30 cellular contexts compared by ENCODE assay signal in the genomic region with DNA sequence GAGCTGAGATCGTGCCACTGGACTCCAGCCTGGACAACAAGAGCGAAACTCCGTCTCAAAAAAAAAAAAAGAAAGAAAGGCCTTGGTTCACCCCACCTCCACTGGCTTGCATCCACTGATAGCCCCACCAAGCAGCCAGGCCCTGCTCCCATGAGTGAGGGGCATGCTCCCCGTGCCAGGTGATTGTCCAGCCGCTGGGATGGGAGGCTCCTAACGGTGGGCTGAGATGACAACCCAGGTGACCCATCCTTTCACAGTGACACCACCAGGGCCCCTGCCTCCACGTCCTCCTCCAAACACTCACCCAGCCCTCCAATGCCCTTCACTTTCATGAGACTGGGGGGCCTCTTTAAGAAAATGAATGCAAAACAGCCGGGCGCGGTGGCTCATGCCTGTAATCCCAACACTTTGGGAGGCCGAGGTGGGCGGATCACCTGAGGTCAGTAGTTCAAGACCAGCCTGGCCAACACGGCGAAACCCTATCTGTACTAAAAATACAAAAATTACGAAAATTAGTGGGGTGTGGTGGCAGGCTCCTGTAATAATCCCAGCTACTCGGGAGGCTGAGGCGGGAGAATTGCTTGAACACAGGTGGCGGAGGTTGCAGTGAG. TPM values are rescaled to one million over a fixed set of nuclear protein-coding genes. Genes with fewer than 3 reads are reported as not detected.
DNase-seq lines count a peak whose midpoint lies in the region; ATAC-seq, FAIRE-seq and TF ChIP-seq lines count a peak whose summit lies in the region.
"Had no signal": no experiment of that assay in that cellular context is flagged by ENCODE, and none has a peak within 500 bp of the region (broad histone marks: within the 10 kb centered on the region; RNA-seq: fewer than 3 reads in every experiment).

No MANE protein-coding gene starts in this region.

- no peak overlapping the region for H3K56ac ChIP-seq in H1 (replicated peaks; ENCODE audit: insufficient read length, low read depth, low read length)

- H3K23me2 ChIP-seq in H1 (ENCODE audit: low read depth, low read length): no peaks in the 10 kb centered on the region

- H2BK12ac ChIP-seq in H1 (ENCODE audit: low read depth, low read length): no peak overlapping the region

- H2AK5ac ChIP-seq in H1 (ENCODE audit: low read depth, low read length): no peak overlapping the region

- H3K4me3 Mint-ChIP-seq in IgD-negative memory B cell: peak overlapping the region in 3 of 4 donors; percentile 76 to 92 (median 81)
- H3K4me3 Mint-ChIP-seq: activated CD4-positive, alpha-beta memory T cell treated with anti-CD3 and anti-CD28 coated beads for 36 hours; dendritic cell treated with granulocyte-macrophage colony-stimulating factor and Interleukin-4, amounts not matched to agents 40 ng/mL and 50 ng/mL, for 4 days had no signal

- H3K27me3 ChIP-seq in BLaER1 treated with 17β-estradiol and CSF1 and Interleukin-3, amounts not matched to agents 10 nM and 100 nM: no peaks in the 10 kb centered on the region
- H3K27me3 ChIP-seq in H1 (replicated peaks in 1 of 4; ENCODE audit: control insufficient read depth in 3 of 4, extremely low read depth in 1 of 4, insufficient read depth in 3 of 4, low read length in 3 of 4) (peaks cover 0 to 5% (median 1%) of the 10 kb centered on the region in 4 experiments; a peak in 3 of 7 replicates), psoas muscle (ENCODE audit: insufficient read depth in 3 of 3, low read length in 2 of 3) (no peaks in the 10 kb centered on the region), suprapubic skin (no peaks in the 10 kb centered on the region), Peyer's patch (no peaks in the 10 kb centered on the region)
- H3K27me3 ChIP-seq: foreskin keratinocyte, heart left ventricle, thyroid gland had no signal

- H3K4me3 ChIP-seq in BLaER1 treated with 17β-estradiol and CSF1 and Interleukin-3, amounts not matched to agents 10 nM and 100 nM: no peak overlapping the region
- no peak overlapping the region for H3K4me3 ChIP-seq in H1 (ENCODE audit: extremely low read depth in 1 of 4, insufficient read depth in 2 of 4, low read depth in 3 of 4, low read length in 4 of 4)
- no peak overlapping the region for H3K4me3 ChIP-seq in psoas muscle
- H3K4me3 ChIP-seq in suprapubic skin: no peak overlapping the region
- H3K4me3 ChIP-seq in Peyer's patch: no peak overlapping the region
- H3K4me3 ChIP-seq: esophagus squamous epithelium, heart left ventricle, lung, PC-9, stomach, thyroid gland had no signal

- no peak overlapping the region for H3K23ac ChIP-seq in H1 (ENCODE audit: insufficient read length)

- H2BK15ac ChIP-seq in H1 (ENCODE audit: low read length): no peak overlapping the region; the same call in 1 of the 2 replicates

- H3K14ac ChIP-seq in H1 (ENCODE audit: insufficient read length): no peak overlapping the region

- peak overlapping the region in 9 of 11 experiments; percentile 55 to 90 (median 80); a peak in 16 of 22 replicates for H3K27ac ChIP-seq in BLaER1 treated with 17β-estradiol and CSF1 and Interleukin-3, amounts not matched to agents 10 nM and 100 nM
- no peak overlapping the region for H3K27ac ChIP-seq in H1 (ENCODE audit: low read depth, low read length)
- H3K27ac ChIP-seq in psoas muscle: peak overlapping the region; percentile 77
- H3K27ac ChIP-seq in suprapubic skin: no peak overlapping the region
- peak overlapping the region in 2 of 4 donors; percentile 23 to 79 for H3K27ac ChIP-seq in Peyer's patch
- H3K27ac ChIP-seq: foreskin keratinocyte, PC-9, thyroid gland had no signal

- no peak for ATAC-seq in psoas muscle
- ATAC-seq in HG02798 (IDR thresholded peaks at IDR 0.05; ENCODE audit: poor library complexity, unreplicated experiment): no peak

- 87% methylated on average over 13 of the region's 18 CpGs; no CpG with 5 or more reads in 1 of the 2 experiments for WGBS in H1 (ENCODE audit: extremely low coverage in 1 of 2, insufficient coverage in 1 of 2, insufficient read length in 1 of 2, insufficient replicate concordance in 2 of 2, low coverage in 1 of 2, low lambda C conversion rate in 2 of 2, missing lambda C conversion rate in 1 of 2), 2 experiments
- 81 to 88% (median 83%) methylated on average over 18 of the region's 18 CpGs for WGBS in psoas muscle, 3 donors
- WGBS in suprapubic skin: 85% methylated on average over 18 of the region's 18 CpGs

- POLR2A ChIA-PET in H1 (lab: Charles Lee; ENCODE audit: partially characterized antibody): interaction anchor here (1.1 to 5.6 kb wide), 3 partner anchors 9 to 47 kb away, joined by 3 to 37 read pairs (median 5); a partner anchor contains a TSS

- H3K27me3 Mint-ChIP-seq in IgD-negative memory B cell: peaks cover 1% of the 10 kb centered on the region

- no peak overlapping the region for H2AFZ ChIP-seq in H1 (ENCODE audit: low read length)
- H2AFZ ChIP-seq: parathyroid adenoma, PC-9 had no signal

- no peaks in the 10 kb centered on the region for H3K9me3 Mint-ChIP-seq in IgD-negative memory B cell
- H3K9me3 Mint-ChIP-seq: activated CD4-positive, alpha-beta memory T cell treated with anti-CD3 and anti-CD28 coated beads for 36 hours; dendritic cell treated with granulocyte-macrophage colony-stimulating factor and Interleukin-4, amounts not matched to agents 40 ng/mL and 50 ng/mL, for 4 days had no signal

- H3K4ac ChIP-seq in H1 (replicated peaks; ENCODE audit: insufficient read length, low read depth, low read length): no peak overlapping the region

- H3K27ac Mint-ChIP-seq in IgD-negative memory B cell: peak overlapping the region; percentile 62 to 90 (median 67)
- H3K27ac Mint-ChIP-seq: activated CD4-positive, alpha-beta memory T cell treated with anti-CD3 and anti-CD28 coated beads for 36 hours; dendritic cell treated with granulocyte-macrophage colony-stimulating factor and Interleukin-4, amounts not matched to agents 40 ng/mL and 50 ng/mL, for 4 days had no signal

- H3K36me3 Mint-ChIP-seq in IgD-negative memory B cell: no peaks in the 10 kb centered on the region
- H3K36me3 Mint-ChIP-seq: activated CD4-positive, alpha-beta memory T cell treated with anti-CD3 and anti-CD28 coated beads for 36 hours had no signal

- no peak overlapping the region; the same call in 1 of the 2 replicates for H4K8ac ChIP-seq in H1 (ENCODE audit: extremely low read depth, insufficient read depth, low read length)

- no peak overlapping the region for H2BK20ac ChIP-seq in H1 (ENCODE audit: low read length)

- no peaks in the 10 kb centered on the region for H3K79me1 ChIP-seq in H1 (ENCODE audit: low read depth, low read length)

- CTCF ChIA-PET in H1 (lab: Charles Lee; ENCODE audit: partially characterized antibody): interaction anchor here (0.9 to 4.3 kb wide), 8 partner anchors 10 to 78 kb away, joined by 3 to 73 read pairs (median 6); a partner anchor contains a TSS

- no peak for TF ChIP-seq EP300 in H1 (IDR thresholded peaks at IDR 0.05; ENCODE audit: borderline replicate concordance in 1 of 2, low read depth in 2 of 2, low read length in 2 of 2)
- TF ChIP-seq EP300 in suprapubic skin (IDR thresholded peaks at IDR 0.05): no peak

- no peaks in the 10 kb centered on the region for H3K36me3 ChIP-seq in BLaER1 treated with 17β-estradiol and CSF1 and Interleukin-3, amounts not matched to agents 10 nM and 100 nM
- H3K36me3 ChIP-seq in H1 (ENCODE audit: control insufficient read depth in 2 of 4, insufficient read depth in 4 of 4, low read length in 3 of 4) (no peaks in the 10 kb centered on the region), psoas muscle (ENCODE audit: insufficient read depth in 1 of 2, low read depth in 1 of 2) (no peaks in the 10 kb centered on the region), suprapubic skin (no peaks in the 10 kb centered on the region), Peyer's patch (no peaks in the 10 kb centered on the region)
- H3K36me3 ChIP-seq: esophagus squamous epithelium, heart left ventricle, stomach, thyroid gland had no signal

- peak overlapping the region in 7 of 11 experiments; percentile 8 to 77 (median 67); a peak in 13 of 22 replicates for H3K9ac ChIP-seq in BLaER1 treated with 17β-estradiol and CSF1 and Interleukin-3, amounts not matched to agents 10 nM and 100 nM
- no peak overlapping the region for H3K9ac ChIP-seq in H1 (replicated peaks in 1 of 4; ENCODE audit: extremely low read depth in 1 of 4, low read depth in 3 of 4, low read length in 3 of 4)
- H3K9ac ChIP-seq: parathyroid adenoma had no signal

- H2BK5ac ChIP-seq in H1 (ENCODE audit: low read depth, low read length): no peak overlapping the region

- H3K4me1 ChIP-seq in BLaER1 treated with 17β-estradiol and CSF1 and Interleukin-3, amounts not matched to agents 10 nM and 100 nM: peaks cover 59 to 92% (median 91%) of the 10 kb centered on the region in 10 experiments
- H3K4me1 ChIP-seq in H1 (replicated peaks in 1 of 4; ENCODE audit: control insufficient read depth in 3 of 4, insufficient read depth in 4 of 4, low read length in 3 of 4) (peaks cover 0 to 28% (median 20%) of the 10 kb centered on the region in 4 experiments; a peak in 6 of 7 replicates), psoas muscle (peaks cover 40% of the 10 kb centered on the region), suprapubic skin (peaks cover 25% of the 10 kb centered on the region), Peyer's patch (peaks cover 2 to 51% (median 27%) of the 10 kb centered on the region in 4 donors)
- H3K4me1 ChIP-seq: foreskin keratinocyte had no signal

- H3K9me3 ChIP-seq in BLaER1 treated with 17β-estradiol and CSF1 and Interleukin-3, amounts not matched to agents 10 nM and 100 nM (replicated peaks in 1 of 11): no peaks in the 10 kb centered on the region
- no peaks in the 10 kb centered on the region for H3K9me3 ChIP-seq in H1 (ENCODE audit: insufficient read depth in 2 of 2, low read depth in 1 of 2, low read length in 1 of 2)
- H3K9me3 ChIP-seq in psoas muscle: no peaks in the 10 kb centered on the region
- H3K9me3 ChIP-seq in suprapubic skin: no peaks in the 10 kb centered on the region
- H3K9me3 ChIP-seq in Peyer's patch: no peaks in the 10 kb centered on the region
- H3K9me3 ChIP-seq: Caco-2, esophagus squamous epithelium, heart left ventricle, stomach, thyroid gland had no signal

- no peaks in the 10 kb centered on the region for H3K79me2 ChIP-seq in H1 (ENCODE audit: control insufficient read depth in 1 of 2, insufficient read depth in 2 of 2, low read length in 2 of 2)
- H3K79me2 ChIP-seq: parathyroid adenoma had no signal

- no peak for TF ChIP-seq CTCF in H1 (IDR thresholded peaks at IDR 0.05; ENCODE audit: control extremely low read depth in 1 of 3, insufficient read depth in 1 of 3, low read depth in 1 of 3, low read length in 3 of 3)
- no peak for TF ChIP-seq CTCF in psoas muscle (IDR thresholded peaks at IDR 0.05)
- TF ChIP-seq CTCF in suprapubic skin (IDR thresholded peaks at IDR 0.05): no peak
- TF ChIP-seq CTCF in Peyer's patch (IDR thresholded peaks at IDR 0.05): no peak

- H3K4me2 ChIP-seq in BLaER1 treated with 17β-estradiol and CSF1 and Interleukin-3, amounts not matched to agents 10 nM and 100 nM: peak overlapping the region; percentile 63 to 96 (median 87)
- peak overlapping the region in 1 of 2 experiments; percentile 27; a peak in 1 of 4 replicates for H3K4me2 ChIP-seq in H1 (ENCODE audit: insufficient read depth in 1 of 2, low read depth in 2 of 2, low read length in 2 of 2)
- H3K4me2 ChIP-seq: PC-9 had no signal

- FAIRE-seq in H1 (lab: Jason Lieb, UNC): no peak

- H2BK120ac ChIP-seq in H1 (replicated peaks; ENCODE audit: low read depth, low read length): no peak overlapping the region

- no peak overlapping the region for H4K5ac ChIP-seq in H1 (ENCODE audit: insufficient read length, low read depth, low read length)

- intact Hi-C loops in psoas muscle (cut with DNase I): loop anchor here (5.0 kb wide), 5 partner anchors 60 to 305 kb away; a partner anchor contains a TSS

- TF ChIP-seq RAD21 in H1 (IDR thresholded peaks at IDR 0.05 in 1 of 2, conservative IDR thresholded peaks at IDR 0.05 in 1 of 2; ENCODE audit: low read depth in 2 of 2, low read length in 2 of 2): no peak

- DNase-seq in H1 (ENCODE audit: low read depth in 1 of 2, low spot score in 2 of 2): no peak
- peak in 1 of 2 donors; percentile 51 for DNase-seq in psoas muscle
- no peak for DNase-seq in suprapubic skin (ENCODE audit: low spot score in 2 of 2)
- no peak for DNase-seq in COLO668 (lab: John Stamatoyannopoulos, UW; ENCODE audit: unreplicated experiment)
- no peak for DNase-seq in Peyer's patch
- DNase-seq: activated CD4-positive, alpha-beta memory T cell treated with anti-CD3 and anti-CD28 coated beads for 36 hours; activated CD4-positive, alpha-beta T cell treated with anti-CD3 and anti-CD28 coated beads for 1 hour; activated CD8-positive, alpha-beta memory T cell treated with anti-CD3 and anti-CD28 coated beads, Interleukin-2, amount 50 U/mL, for 4 hours; activated naive CD4-positive, alpha-beta T cell treated with Interleukin-2 at 50 U/mL for 16 hours; Caco-2; DMS53; esophagus squamous epithelium; kidney glomerular epithelial cell; NCI-H1092 treated with DMSO at 0.1 percent for 48 hours; NCI-H187; PC-9; SHP77 treated with DMSO at 0.1 percent for 48 hours; stimulated activated CD4-positive, alpha-beta T cell treated with anti-CD3 and anti-CD28 coated beads, Interleukin-12 subunit alpha, Interleukin-12 subunit beta, amount 100 ng/mL, for 4 hours; stimulated activated CD4-positive, alpha-beta T cell treated with anti-CD3 and anti-CD28 coated beads, Interleukin-2, amount 100 ng/mL, for 48 hours; stomach had no signal

- H3K18ac ChIP-seq in H1 (ENCODE audit: extremely low read depth, low read length): no peak overlapping the region; the same call in 1 of the 2 replicates

- no peak for TF ChIP-seq POLR2A in H1 (IDR thresholded peaks at IDR 0.05; ENCODE audit: control extremely low read depth in 1 of 2, low read depth in 2 of 2, low read length in 2 of 2)
- no peak for TF ChIP-seq POLR2A in suprapubic skin (IDR thresholded peaks at IDR 0.05)
- no peak for TF ChIP-seq POLR2A in Peyer's patch (IDR thresholded peaks at IDR 0.05)

- H4K91ac ChIP-seq in H1 (replicated peaks; ENCODE audit: insufficient read length, low read length): peak overlapping the region; percentile 5

- H3K4me1 Mint-ChIP-seq in IgD-negative memory B cell: peaks cover 53 to 61% (median 54%) of the 10 kb centered on the region in 3 donors

- H4K20me1 ChIP-seq in BLaER1 treated with 17β-estradiol and CSF1 and Interleukin-3, amounts not matched to agents 10 nM and 100 nM: peaks cover 0 to 8% (median 0%) of the 10 kb centered on the region in 11 experiments; a peak in 1 of 22 replicates
- no peaks in the 10 kb centered on the region for H4K20me1 ChIP-seq in H1 (replicated peaks in 1 of 2; ENCODE audit: control insufficient read depth in 1 of 2, insufficient read depth in 2 of 2, low read length in 2 of 2)

RNA-seq across cellular contexts. Expression of a gene that starts 8.6 kb away (rescaled TPM):
- polyA plus RNA-seq in IgD-negative memory B cell: 49.4 TPM
- 8.7 and 9.9 TPM in 2 replicates for total RNA-seq in H1 (2021; fragmentation: NEBNext Ultra II Directional; extraction: Animal tissue kit (Norgen Biotek cat#: 25700))
- polyA plus RNA-seq in H1 (2011; rRNA removed): 19.5 and 27.8 TPM in 2 replicates
- 18.7 TPM for polyA plus RNA-seq in H1 (2011; cell fraction: cytosol; rRNA removed)
- polyA plus RNA-seq in H1 (2011; cell fraction: nucleus; rRNA removed): 46.9 TPM
- polyA plus RNA-seq in H1 (2012, experiment 1 of 2): 6.7 to 16.6 TPM (median 12.9 TPM) in 4 replicates
- polyA plus RNA-seq in H1 (2012, experiment 2 of 2): 14.4 TPM
- 20.0 TPM for polyA plus RNA-seq in H1 (2013, experiment 1 of 2)
- 21.0 TPM for polyA plus RNA-seq in H1 (2013, experiment 2 of 2)
- polyA minus RNA-seq in H1 (2011; rRNA and poly(A)+ RNA removed): 4.5 and 5.2 TPM in 2 replicates
- 4.6 TPM for polyA minus RNA-seq in H1 (2011; cell fraction: cytosol; rRNA and poly(A)+ RNA removed)
- 6.7 TPM for polyA minus RNA-seq in H1 (2011; cell fraction: nucleus; rRNA and poly(A)+ RNA removed)
- 1 to 10 TPM in 2 of 4 donors, under 1 TPM in 2; 0.54 to 4.4 (median 1.1) TPM for total RNA-seq in psoas muscle
- 1 to 10 TPM in 1 of 3 donors, under 1 TPM in 2; 0.22 to 1.1 (median 0.92) TPM for polyA plus RNA-seq in psoas muscle
- total RNA-seq in suprapubic skin: under 1 TPM in 3 of 4 donors, not detected in 1; 0.34 to 0.94 (median 0.56) TPM
- total RNA-seq in Peyer's patch: 10 to 100 TPM in 1 of 4 donors, 1 to 10 TPM in 3; 1.1 to 17.3 (median 3.4) TPM
- total RNA-seq: G401 had no signal

RNA-seq across cellular contexts. Expression of a gene that starts 10.3 kb away (rescaled TPM):
- polyA plus RNA-seq in IgD-negative memory B cell: 20.7 TPM
- total RNA-seq in H1 (2021; fragmentation: NEBNext Ultra II Directional; extraction: Animal tissue kit (Norgen Biotek cat#: 25700)): 12.5 and 13.2 TPM in 2 replicates
- 9.1 and 10.7 TPM in 2 replicates for polyA plus RNA-seq in H1 (2011; rRNA removed)
- 16.2 TPM for polyA plus RNA-seq in H1 (2011; cell fraction: cytosol; rRNA removed)
- 32.5 TPM for polyA plus RNA-seq in H1 (2011; cell fraction: nucleus; rRNA removed)
- 12.7 to 19.4 TPM (median 16.1 TPM) in 4 replicates for polyA plus RNA-seq in H1 (2012, experiment 1 of 2)
- polyA plus RNA-seq in H1 (2012, experiment 2 of 2): 9.7 TPM
- polyA plus RNA-seq in H1 (2013, experiment 1 of 2): 14.1 TPM
- 12.3 TPM for polyA plus RNA-seq in H1 (2013, experiment 2 of 2)
- 16.2 and 25.1 TPM in 2 replicates for polyA minus RNA-seq in H1 (2011; rRNA and poly(A)+ RNA removed)
- 5.9 TPM for polyA minus RNA-seq in H1 (2011; cell fraction: cytosol; rRNA and poly(A)+ RNA removed)
- 20.7 TPM for polyA minus RNA-seq in H1 (2011; cell fraction: nucleus; rRNA and poly(A)+ RNA removed)
- total RNA-seq in psoas muscle: 10 to 100 TPM in 1 of 4 donors, 1 to 10 TPM in 3; 4.2 to 11.8 (median 6.3) TPM
- 10 to 100 TPM in 1 of 3 donors, 1 to 10 TPM in 2; 3.7 to 12.7 (median 4.9) TPM for polyA plus RNA-seq in psoas muscle
- 10 to 100 TPM in 2 of 4 donors, 1 to 10 TPM in 2; 3.2 to 12.5 (median 8.7) TPM for total RNA-seq in suprapubic skin
- total RNA-seq in Peyer's patch: 10 to 100 TPM in 3 of 4 donors, 1 to 10 TPM in 1; 8.3 to 16.0 (median 14.8) TPM
- total RNA-seq: G401 had no signal

RNA-seq across cellular contexts. Expression of a gene that starts 46.8 kb away (rescaled TPM):
- polyA plus RNA-seq in IgD-negative memory B cell (1,216 TPM), H1 (2011; rRNA removed) (1,870 and 2,008 TPM in 2 replicates), psoas muscle (100 to 1,000 TPM; 125 to 277 (median 131) TPM)
- total RNA-seq in H1 (2021; fragmentation: NEBNext Ultra II Directional; extraction: Animal tissue kit (Norgen Biotek cat#: 25700)): 1,082 and 1,119 TPM in 2 replicates
- polyA plus RNA-seq in H1 (2011; cell fraction: cytosol; rRNA removed): 1,234 TPM
- polyA plus RNA-seq in H1 (2011; cell fraction: nucleus; rRNA removed): 854 TPM
- polyA plus RNA-seq in H1 (2012, experiment 1 of 2): 481 to 1,182 TPM (median 1,056 TPM) in 4 replicates
- 1,334 TPM for polyA plus RNA-seq in H1 (2012, experiment 2 of 2)
- 1,822 TPM for polyA plus RNA-seq in H1 (2013, experiment 1 of 2)
- polyA plus RNA-seq in H1 (2013, experiment 2 of 2): 1,703 TPM
- 45.6 and 50.1 TPM in 2 replicates for polyA minus RNA-seq in H1 (2011; rRNA and poly(A)+ RNA removed)
- 631 TPM for polyA minus RNA-seq in H1 (2011; cell fraction: cytosol; rRNA and poly(A)+ RNA removed)
- polyA minus RNA-seq in H1 (2011; cell fraction: nucleus; rRNA and poly(A)+ RNA removed): 307 TPM
- total RNA-seq in psoas muscle (100 to 1,000 TPM; 110 to 167 (median 139) TPM), suprapubic skin (100 to 1,000 TPM; 261 to 363 (median 313) TPM), Peyer's patch (100 to 1,000 TPM in 3 of 4 donors, 10 to 100 TPM in 1; 97.9 to 206 (median 151) TPM)
- total RNA-seq: G401 had no signal

Comparison
In these comparisons a context has a peak if more than half of its experiments do, and no peak if none do; other contexts are left out.
1. H3K27ac ChIP-seq: peak in BLaER1 treated with 17β-estradiol and CSF1 and Interleukin-3, amounts not matched to agents 10 nM and 100 nM (9 of 11) and psoas muscle (single experiment); none in H1 (single experiment) and suprapubic skin (single experiment).
2. H3K9ac ChIP-seq: peak in BLaER1 treated with 17β-estradiol and CSF1 and Interleukin-3, amounts not matched to agents 10 nM and 100 nM (7 of 11); none in H1 (0 of 4).